ENCODE assay signal across 11 cellular contexts in the genomic region with DNA sequence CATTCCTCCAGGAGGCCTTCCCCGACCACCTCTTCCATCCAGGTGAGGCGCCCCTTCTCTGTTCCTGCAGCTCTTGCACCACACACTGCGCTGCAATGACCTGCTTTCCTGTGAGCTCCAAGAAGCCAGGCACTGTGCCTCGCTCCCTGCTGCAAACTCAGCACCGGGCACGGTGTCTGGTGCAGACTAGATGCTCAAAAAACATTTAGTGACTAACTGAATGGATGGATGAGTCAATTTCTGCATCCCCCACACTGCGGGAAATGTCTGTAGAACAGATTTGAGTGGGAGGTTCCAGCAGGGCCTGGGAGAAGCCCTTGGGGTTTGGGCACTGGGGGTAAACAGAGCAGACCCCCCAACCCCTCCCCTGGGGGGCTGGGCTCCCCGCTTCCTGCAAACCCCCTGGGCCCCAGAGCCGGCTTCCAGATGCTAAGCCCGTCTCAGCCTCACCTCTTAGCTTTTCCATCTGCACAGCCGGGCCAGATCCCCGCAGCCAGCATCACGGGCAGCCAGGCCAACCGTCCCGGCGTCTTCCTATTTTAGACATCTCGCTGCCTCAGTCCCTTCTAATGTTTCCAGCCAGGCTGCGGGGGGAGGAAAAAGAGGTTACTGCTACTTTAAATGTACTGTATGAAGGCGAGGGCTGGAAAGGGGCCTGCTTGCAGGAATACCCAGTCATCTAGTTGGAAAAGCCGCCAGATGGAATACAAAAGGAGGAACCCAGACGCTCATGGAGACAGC.
DNase-seq lines count a peak whose midpoint lies in the region; ATAC-seq and TF ChIP-seq lines count a peak whose summit lies in the region.
"Had no signal": no experiment of that assay in that cellular context is flagged by ENCODE, and none has a peak within 500 bp of the region (broad histone marks: within the 10 kb centered on the region; RNA-seq: fewer than 3 reads in every experiment).

No MANE protein-coding gene starts in this region.

- peak overlapping the region; percentile 87 for H3K4ac ChIP-seq in IMR-90 (ENCODE audit: low read depth, low read length)

- H3K27ac ChIP-seq in IMR-90 (ENCODE audit: insufficient read depth, low read length) (peak overlapping the region; percentile 89), stomach smooth muscle (ENCODE audit: low read length) (peak overlapping the region; percentile 94), thyroid gland (peak overlapping the region in 1 of 3 donors; percentile 35)
- no peak overlapping the region for H3K27ac ChIP-seq in effector memory CD4-positive, alpha-beta T cell (ENCODE audit: insufficient read depth, low read length, poor library complexity, severe bottlenecking)

- H3K36me3 Mint-ChIP-seq in central memory CD8-positive, alpha-beta T cell (ENCODE audit: insufficient read depth) = no peaks in the 10 kb centered on the region
- H3K36me3 Mint-ChIP-seq in naive thymus-derived CD8-positive, alpha-beta T cell = no peaks in the 10 kb centered on the region

- H2BK5ac ChIP-seq in IMR-90 (ENCODE audit: low read depth, low read length, poor library complexity, severe bottlenecking) = peak overlapping the region; percentile 81

- no peak overlapping the region for H3K4me3 Mint-ChIP-seq in central memory CD8-positive, alpha-beta T cell
- H3K4me3 Mint-ChIP-seq in naive thymus-derived CD8-positive, alpha-beta T cell = no peak overlapping the region
- H3K4me3 Mint-ChIP-seq: activated naive CD4-positive, alpha-beta T cell treated with anti-CD3 and anti-CD28 coated beads for 36 hours; T-helper 17 cell had no signal

- peak overlapping the region; percentile 53; the same call in 1 of the 2 replicates for H2BK20ac ChIP-seq in IMR-90 (ENCODE audit: low read depth, low read length)

- no TSS peak for BruUV-seq in IMR-90 (replicated peaks; lab: Mats Ljungman, UMichigan)

- H2BK120ac ChIP-seq in IMR-90 (ENCODE audit: low read depth, low read length) = peak overlapping the region; percentile 91

- peaks cover 9% of the 10 kb centered on the region for H3K9me1 ChIP-seq in IMR-90 (ENCODE audit: insufficient read depth, low read length)

- H3K9me3 ChIP-seq in IMR-90 (ENCODE audit: control insufficient read depth, insufficient read depth, low read length) = no peaks in the 10 kb centered on the region
- no peaks in the 10 kb centered on the region for H3K9me3 ChIP-seq in stomach smooth muscle (ENCODE audit: control insufficient read depth in 2 of 2, low read length in 2 of 2)
- H3K9me3 ChIP-seq in thyroid gland = no peaks in the 10 kb centered on the region
- no peaks in the 10 kb centered on the region for H3K9me3 ChIP-seq in effector memory CD4-positive, alpha-beta T cell (ENCODE audit: control insufficient read depth, low read length)

- H3K4me1 Mint-ChIP-seq in central memory CD8-positive, alpha-beta T cell = no peaks in the 10 kb centered on the region
- peaks cover 0 to 3% (median 0%) of the 10 kb centered on the region in 4 donors for H3K4me1 Mint-ChIP-seq in naive thymus-derived CD8-positive, alpha-beta T cell
- H3K4me1 Mint-ChIP-seq: T-helper 17 cell had no signal

- H3K9me3 Mint-ChIP-seq in central memory CD8-positive, alpha-beta T cell = no peaks in the 10 kb centered on the region
- no peaks in the 10 kb centered on the region for H3K9me3 Mint-ChIP-seq in naive thymus-derived CD8-positive, alpha-beta T cell
- H3K9me3 Mint-ChIP-seq: activated naive CD4-positive, alpha-beta T cell treated with anti-CD3 and anti-CD28 coated beads for 36 hours had no signal

- TF ChIP-seq RAD21 in IMR-90 (IDR thresholded peaks at IDR 0.05; ENCODE audit: low read length) = no peak

- intact Hi-C loops in IMR-90 (cut with micrococcal nuclease) (no loop called here), thyroid gland (cut with DNase I) (no loop called here)

- peak overlapping the region; percentile 69; the same call in 1 of the 2 replicates for H3K56ac ChIP-seq in IMR-90 (ENCODE audit: extremely low read depth, insufficient read depth, low read length)

- H3K18ac ChIP-seq in IMR-90 (ENCODE audit: low read depth, low read length) = peak overlapping the region; percentile 43

- peaks cover 30% of the 10 kb centered on the region for H3K4me1 ChIP-seq in IMR-90 (ENCODE audit: control insufficient read depth, insufficient read depth, low read length)
- H3K4me1 ChIP-seq in stomach smooth muscle (ENCODE audit: control insufficient read depth, insufficient read depth, low read length) = peaks cover 54% of the 10 kb centered on the region
- peaks cover 0 to 31% of the 10 kb centered on the region in 2 donors for H3K4me1 ChIP-seq in thyroid gland
- no peaks in the 10 kb centered on the region for H3K4me1 ChIP-seq in effector memory CD4-positive, alpha-beta T cell (ENCODE audit: control insufficient read depth, insufficient read depth, low read length, poor library complexity, severe bottlenecking)

- in situ Hi-C loops in IMR-90 (cut with MboI; ENCODE audit: low sequenced_read_pairs) = no loop called here

- H3K14ac ChIP-seq in IMR-90 (replicated peaks; ENCODE audit: low read depth, low read length) = peak overlapping the region; percentile 83

- peak overlapping the region; percentile 68 for H4K5ac ChIP-seq in IMR-90 (ENCODE audit: low read depth, low read length)

- peak overlapping the region; percentile 22 for H3K4me3 ChIP-seq in IMR-90 (ENCODE audit: insufficient read depth, low read depth, low read length)
- peak overlapping the region; percentile 83 to 95 for H3K4me3 ChIP-seq in stomach smooth muscle (ENCODE audit: low read length in 2 of 2)
- H3K4me3 ChIP-seq in thyroid gland (replicated peaks in 1 of 3) = no peak overlapping the region
- no peak overlapping the region for H3K4me3 ChIP-seq in effector memory CD4-positive, alpha-beta T cell (ENCODE audit: insufficient read depth, low read depth, low read length, poor library complexity, severe bottlenecking)

- CTCF ChIA-PET in IMR-90 (lab: Yijun Ruan, JAX) = no interaction called here

- H3K27ac Mint-ChIP-seq in central memory CD8-positive, alpha-beta T cell (ENCODE audit: low read depth) = peak overlapping the region; percentile 33
- no peak overlapping the region for H3K27ac Mint-ChIP-seq in naive thymus-derived CD8-positive, alpha-beta T cell
- H3K27ac Mint-ChIP-seq: activated naive CD4-positive, alpha-beta T cell treated with anti-CD3 and anti-CD28 coated beads for 36 hours; T-helper 17 cell had no signal

- TF ChIP-seq POLR2A in IMR-90 (IDR thresholded peaks at IDR 0.05; ENCODE audit: low read depth, low read length) = no peak
- no peak for TF ChIP-seq POLR2A in thyroid gland (IDR thresholded peaks at IDR 0.05)

- ATAC-seq in IMR-90 (ENCODE audit: low read depth) = peak; percentile 75
- ATAC-seq in central memory CD8-positive, alpha-beta T cell (replicated peaks; ENCODE audit: extremely low read depth, poor library complexity, severe bottlenecking) = no peak
- no peak for ATAC-seq in naive thymus-derived CD8-positive, alpha-beta T cell
- ATAC-seq: T-helper 17 cell had no signal

- peak overlapping the region; percentile 92 to 95 for H4K8ac ChIP-seq in IMR-90 (ENCODE audit: low read depth in 2 of 2, low read length in 2 of 2)

- DNase-seq in IMR-90 = peak; percentile 79
- DNase-seq in central memory CD8-positive, alpha-beta T cell (ENCODE audit: low spot score in 2 of 2) = no peak
- DNase-seq in kidney glomerular epithelial cell (lab: John Stamatoyannopoulos, UW) = peak; percentile 74
- DNase-seq in thyroid gland = no peak
- DNase-seq in naive thymus-derived CD8-positive, alpha-beta T cell = no peak
- DNase-seq in effector memory CD4-positive, alpha-beta T cell = no peak
- DNase-seq in DMS153 (lab: John Stamatoyannopoulos, UW) = no peak
- DNase-seq: activated naive CD4-positive, alpha-beta T cell treated with anti-CD3 and anti-CD28 coated beads for 36 hours; NCI-H2081 treated with DMSO at 0.1 percent for 48 hours; T-helper 17 cell had no signal

- peak overlapping the region; percentile 57 for H3K23ac ChIP-seq in IMR-90 (ENCODE audit: low read depth, low read length)

- 11% methylated on average over 5 of the region's 21 CpGs; no CpG with 5 or more reads in 1 of the 2 experiments for WGBS in IMR-90 (ENCODE audit: extremely low coverage in 2 of 2, insufficient read length in 1 of 2), 2 experiments
- WGBS in thyroid gland, 2 donors = 63 to 86% methylated on average over 20 to 21 of the region's 21 CpGs

- H3K27me3 Mint-ChIP-seq in central memory CD8-positive, alpha-beta T cell = peaks cover 56% of the 10 kb centered on the region
- H3K27me3 Mint-ChIP-seq in naive thymus-derived CD8-positive, alpha-beta T cell = peaks cover 5 to 26% (median 15%) of the 10 kb centered on the region in 5 donors

- peaks cover 0 to 19% of the 10 kb centered on the region in 2 experiments; a peak in 2 of 4 replicates for H3K79me1 ChIP-seq in IMR-90 (ENCODE audit: low read depth in 1 of 2, low read length in 2 of 2)

- TF ChIP-seq CTCF in IMR-90 (conservative IDR thresholded peaks at IDR 0.05; ENCODE audit: low read depth, low read length) = no peak
- no peak for TF ChIP-seq CTCF in thyroid gland (IDR thresholded peaks at IDR 0.05)

- H3K27me3 ChIP-seq in IMR-90 (ENCODE audit: control insufficient read depth, insufficient read depth, low read length) (no peaks in the 10 kb centered on the region), stomach smooth muscle (ENCODE audit: control insufficient read depth in 1 of 2, insufficient read depth in 2 of 2, low read length in 2 of 2) (no peaks in the 10 kb centered on the region), thyroid gland (no peaks in the 10 kb centered on the region)
- H3K27me3 ChIP-seq in effector memory CD4-positive, alpha-beta T cell (replicated peaks; ENCODE audit: control insufficient read depth, insufficient read depth, low read length, poor library complexity, severe bottlenecking) = no peaks in the 10 kb centered on the region

- dilution Hi-C loops in IMR-90 (cut with HindIII; ENCODE audit: low sequenced_read_pairs, unreplicated experiment) = no loop called here

- H2BK15ac ChIP-seq in IMR-90 (ENCODE audit: low read depth, low read length) = peak overlapping the region; percentile 82; the same call in 1 of the 3 replicates

- H3K4me2 ChIP-seq in IMR-90 (ENCODE audit: low read depth, low read length) = peak overlapping the region; percentile 53

- peak overlapping the region; percentile 90 for H2AFZ ChIP-seq in IMR-90 (replicated peaks; ENCODE audit: low read length, poor library complexity)

- H4K20me1 ChIP-seq in IMR-90 (ENCODE audit: insufficient read depth, low read length) = no peaks in the 10 kb centered on the region; the same call in 1 of the 2 replicates

- 0 out of 2 replicates have a peak overlapping the region, but pooled peaks have one; percentile 72 for H2AK5ac ChIP-seq in IMR-90 (ENCODE audit: low read depth, low read length)

- peak overlapping the region; percentile 54 for H3K9ac ChIP-seq in IMR-90 (ENCODE audit: low read depth, low read length)
- peak overlapping the region; percentile 89 to 98 for H3K9ac ChIP-seq in stomach smooth muscle (ENCODE audit: low read length in 2 of 2)

- H2AK9ac ChIP-seq in IMR-90 (replicated peaks; ENCODE audit: low read depth, low read length, poor library complexity) = peak overlapping the region; percentile 60

- H3K36me3 ChIP-seq in IMR-90 (ENCODE audit: control insufficient read depth, insufficient read depth, low read length) (no peaks in the 10 kb centered on the region), stomach smooth muscle (ENCODE audit: control insufficient read depth in 2 of 2, insufficient read depth in 2 of 2, low read length in 2 of 2) (peaks cover 0 to 3% of the 10 kb centered on the region in 2 donors), thyroid gland (no peaks in the 10 kb centered on the region)
- H3K36me3 ChIP-seq in effector memory CD4-positive, alpha-beta T cell (ENCODE audit: control insufficient read depth, insufficient read depth, low read length) = no peaks in the 10 kb centered on the region

- POLR2A ChIA-PET in IMR-90 (lab: Charles Lee; ENCODE audit: unreplicated experiment) = no interaction called here
- POLR2A ChIA-PET in naive thymus-derived CD8-positive, alpha-beta T cell (lab: Charles Lee) = no interaction called here

- peak overlapping the region; percentile 87 for H4K91ac ChIP-seq in IMR-90 (ENCODE audit: insufficient read depth, low read depth, low read length)

Comparison
In these comparisons a context has a peak if more than half of its experiments do, and no peak if none do; other contexts are left out.
1. DNase-seq: peak in IMR-90 (single experiment) and kidney glomerular epithelial cell (single experiment); none in central memory CD8-positive, alpha-beta T cell (0 of 2), thyroid gland (0 of 2), naive thymus-derived CD8-positive, alpha-beta T cell (0 of 10), effector memory CD4-positive, alpha-beta T cell (0 of 3) and DMS153 (single experiment).
2. H3K4me3 ChIP-seq: peak in IMR-90 (single experiment) and stomach smooth muscle (2 of 2); none in thyroid gland (0 of 3) and effector memory CD4-positive, alpha-beta T cell (single experiment).